Comparison of ENCODE assay signal across 8 cellular contexts in genomic region chr17:74211141-74211928, GRCh38. TPM values are rescaled to one million over a fixed set of nuclear protein-coding genes. Genes with fewer than 3 reads are reported as not detected.
DNase-seq lines count a peak whose midpoint lies in the region; ATAC-seq and TF ChIP-seq lines count a peak whose summit lies in the region.

No MANE protein-coding gene starts in this region.

- peaks cover 35 to 86% (median 63%) of the 10 kb centered on the region in 4 donors for H3K4me1 ChIP-seq in stomach

- DNase-seq in T-helper 1 cell, result no peak
- DNase-seq in activated CD4-positive, alpha-beta memory T cell treated with anti-CD3 and anti-CD28 coated beads, Interleukin-2, amount 10 ng/mL, durations not matched to agents 7 days and 5 days, result no peak
- peak; percentile 20 for DNase-seq in fibroblast of pulmonary artery (ENCODE audit: low read depth)
- no peak for DNase-seq in stomach
- no peak for DNase-seq in NCI-H1930 (lab: John Stamatoyannopoulos, UW)

- H3K9me3 Mint-ChIP-seq in T-helper 1 cell treated with Interleukin-12 subunit alpha and Interleukin-12 subunit beta and Interleukin-4 antibody, amounts not matched to agents 30 μg/mL and 1 μg/mL, for 36 hours, result no peaks in the 10 kb centered on the region
- no peaks in the 10 kb centered on the region for H3K9me3 Mint-ChIP-seq in activated CD4-positive, alpha-beta memory T cell treated with anti-CD3 and anti-CD28 coated beads, Interleukin-2, amount 10 ng/mL, durations not matched to agents 7 days and 5 days

- POLR2A ChIA-PET in activated CD4-positive, alpha-beta memory T cell treated with anti-CD3 and anti-CD28 coated beads, Interleukin-2, amount 10 ng/mL, durations not matched to agents 7 days and 5 days (lab: Charles Lee), result interaction anchor here (0.7 to 3.1 kb wide), 8 partner anchors 8 to 158 kb away, joined by 3 to 36 read pairs (median 4); partner anchors contain the start of gene RPL38

- H3K27ac ChIP-seq in stomach, result peak overlapping the region in 1 of 5 donors; percentile 75

- H3K36me3 Mint-ChIP-seq in T-helper 1 cell treated with Interleukin-12 subunit alpha and Interleukin-12 subunit beta and Interleukin-4 antibody, amounts not matched to agents 30 μg/mL and 1 μg/mL, for 36 hours (ENCODE audit: low read depth), result peaks cover 30% of the 10 kb centered on the region
- H3K36me3 Mint-ChIP-seq in activated CD4-positive, alpha-beta memory T cell treated with anti-CD3 and anti-CD28 coated beads, Interleukin-2, amount 10 ng/mL, durations not matched to agents 7 days and 5 days (ENCODE audit: low read depth), result peaks cover 57% of the 10 kb centered on the region

- no peak for TF ChIP-seq EP300 in stomach (IDR thresholded peaks at IDR 0.05)

- H3K4me1 Mint-ChIP-seq in T-helper 1 cell treated with Interleukin-12 subunit alpha and Interleukin-12 subunit beta and Interleukin-4 antibody, amounts not matched to agents 30 μg/mL and 1 μg/mL, for 36 hours (ENCODE audit: low read depth), result peaks cover 40% of the 10 kb centered on the region
- H3K4me1 Mint-ChIP-seq in activated CD4-positive, alpha-beta memory T cell treated with anti-CD3 and anti-CD28 coated beads, Interleukin-2, amount 10 ng/mL, durations not matched to agents 7 days and 5 days, result peaks cover 83% of the 10 kb centered on the region

- intact Hi-C loops in stomach (cut with DNase I; ENCODE audit: low total_unique reads), result loop anchor here (10.0 kb wide), 1 partner anchor 73 kb away; no protein-coding TSS in a partner anchor

- TF ChIP-seq CTCF in fibroblast of pulmonary artery (IDR thresholded peaks at IDR 0.05; ENCODE audit: low read length, missing control alignments) (no peak), stomach (IDR thresholded peaks at IDR 0.05) (no peak)

- peaks cover 0 to 11% (median 0%) of the 10 kb centered on the region in 3 donors for H3K27me3 ChIP-seq in stomach

- no peak for TF ChIP-seq POLR2A in stomach (IDR thresholded peaks at IDR 0.05)

- no peak overlapping the region for H3K27ac Mint-ChIP-seq in T-helper 1 cell treated with Interleukin-12 subunit alpha and Interleukin-12 subunit beta and Interleukin-4 antibody, amounts not matched to agents 30 μg/mL and 1 μg/mL, for 36 hours
- peak overlapping the region; percentile 87 for H3K27ac Mint-ChIP-seq in activated CD4-positive, alpha-beta memory T cell treated with anti-CD3 and anti-CD28 coated beads, Interleukin-2, amount 10 ng/mL, durations not matched to agents 7 days and 5 days

- peak overlapping the region; percentile 90 for H3K4me3 Mint-ChIP-seq in T-helper 1 cell treated with Interleukin-12 subunit alpha and Interleukin-12 subunit beta and Interleukin-4 antibody, amounts not matched to agents 30 μg/mL and 1 μg/mL, for 36 hours
- peak overlapping the region; percentile 82 for H3K4me3 Mint-ChIP-seq in activated CD4-positive, alpha-beta memory T cell treated with anti-CD3 and anti-CD28 coated beads, Interleukin-2, amount 10 ng/mL, durations not matched to agents 7 days and 5 days

- peaks cover 33 to 43% (median 43%) of the 10 kb centered on the region in 4 donors for H3K36me3 ChIP-seq in stomach

- no peaks in the 10 kb centered on the region for H3K9me3 ChIP-seq in stomach

- CTCF ChIA-PET in activated CD4-positive, alpha-beta memory T cell treated with anti-CD3 and anti-CD28 coated beads, Interleukin-2, amount 10 ng/mL, durations not matched to agents 7 days and 5 days (lab: Charles Lee), result interaction anchor here (0.7 to 3.5 kb wide), 8 partner anchors 12 to 168 kb away, joined by 3 to 50 read pairs (median 4); no protein-coding TSS in a partner anchor

- H3K27me3 Mint-ChIP-seq in T-helper 1 cell treated with Interleukin-12 subunit alpha and Interleukin-12 subunit beta and Interleukin-4 antibody, amounts not matched to agents 30 μg/mL and 1 μg/mL, for 36 hours (ENCODE audit: low read depth), result no peaks in the 10 kb centered on the region
- H3K27me3 Mint-ChIP-seq in activated CD4-positive, alpha-beta memory T cell treated with anti-CD3 and anti-CD28 coated beads, Interleukin-2, amount 10 ng/mL, durations not matched to agents 7 days and 5 days, result no peaks in the 10 kb centered on the region

- no peak for ATAC-seq in GM21576 (IDR thresholded peaks at IDR 0.05; ENCODE audit: unreplicated experiment)
- ATAC-seq in HG02938 (IDR thresholded peaks at IDR 0.05; ENCODE audit: unreplicated experiment), result no peak

- H3K4me3 ChIP-seq in fibroblast of pulmonary artery (replicated peaks; ENCODE audit: low read depth, low read length) (peak overlapping the region; percentile 78), stomach (peak overlapping the region in 3 of 4 donors; percentile 48 to 63 (median 48))

- 64 to 70% (median 66%) methylated on average over 11 to 14 of the region's 14 CpGs for WGBS in stomach, 5 donors

RNA-seq across cellular contexts. Expression of gene TTYH2, which starts 2.0 kb away (rescaled TPM):
- total RNA-seq in activated CD4-positive, alpha-beta memory T cell treated with anti-CD3 and anti-CD28 coated beads, Interleukin-2, amount 10 ng/mL, durations not matched to agents 7 days and 5 days, result 10 to 100 TPM; 23.8 to 25.6 TPM
- total RNA-seq in stomach, result 10 to 100 TPM in 1 of 5 donors, 1 to 10 TPM in 3, under 1 TPM in 1; 0.58 to 17.9 (median 2.8) TPM
- polyA plus RNA-seq in stomach, result 1 to 10 TPM; 1.2 to 1.8 (median 1.3) TPM

RNA-seq across cellular contexts. Expression of gene RPL38, which starts 7.9 kb away (rescaled TPM):
- 1,000 to 10,000 TPM; 1,064 to 1,066 TPM for total RNA-seq in activated CD4-positive, alpha-beta memory T cell treated with anti-CD3 and anti-CD28 coated beads, Interleukin-2, amount 10 ng/mL, durations not matched to agents 7 days and 5 days
- 1,000 to 10,000 TPM in 1 of 5 donors, 100 to 1,000 TPM in 3, 10 to 100 TPM in 1; 37.7 to 1,270 (median 232) TPM for total RNA-seq in stomach
- 1,000 to 10,000 TPM; 1,436 to 1,839 (median 1,751) TPM for polyA plus RNA-seq in stomach
